8 cellular contexts compared by ENCODE assay signal in genomic region chr1:20440785-20441200, GRCh38. TPM values are rescaled to one million over a fixed set of nuclear protein-coding genes. Genes with fewer than 3 reads are reported as not detected.
A peak's percentile ranks its signal among the peaks of the same experiment; 100 is the strongest.
DNase-seq lines count a peak whose midpoint lies in the region; ATAC-seq, FAIRE-seq and TF ChIP-seq lines count a peak whose summit lies in the region.

No MANE protein-coding gene starts in this region.

- H3K4me1 Mint-ChIP-seq in activated CD4-positive, alpha-beta memory T cell treated with anti-CD3 and anti-CD28 coated beads for 36 hours (ENCODE audit: low read depth): no peaks in the 10 kb centered on the region
- H3K4me1 Mint-ChIP-seq in naive B cell: peaks cover 0 to 6% (median 0%) of the 10 kb centered on the region in 3 donors

- H3F3A ChIP-seq in smooth muscle cell (ENCODE audit: low read depth): no peaks in the 10 kb centered on the region

- H3K79me2 ChIP-seq in endothelial cell of umbilical vein (ENCODE audit: control insufficient read depth, insufficient read depth, low read length): no peaks in the 10 kb centered on the region
- no peaks in the 10 kb centered on the region for H3K79me2 ChIP-seq in smooth muscle cell (ENCODE audit: low read depth)

- 20% methylated on average over 6 of the region's 6 CpGs for WGBS in smooth muscle cell (ENCODE audit: low lambda C conversion rate)

- H2AFZ ChIP-seq in endothelial cell of umbilical vein (ENCODE audit: low read depth, low read length) (no peak overlapping the region), smooth muscle cell (ENCODE audit: low read depth) (no peak overlapping the region)

- H3K4me2 ChIP-seq in endothelial cell of umbilical vein (ENCODE audit: insufficient read depth, low read length): no peak overlapping the region
- H3K4me2 ChIP-seq in smooth muscle cell: no peak overlapping the region

- H3K9me3 Mint-ChIP-seq in activated CD4-positive, alpha-beta memory T cell treated with anti-CD3 and anti-CD28 coated beads for 36 hours: no peaks in the 10 kb centered on the region
- H3K9me3 Mint-ChIP-seq in naive B cell: peaks cover 0 to 2% (median 0%) of the 10 kb centered on the region in 7 donors

- H3K4me3 ChIP-seq in endothelial cell of umbilical vein (replicated peaks in 1 of 3; ENCODE audit: insufficient read depth in 1 of 3, low read depth in 1 of 3, low read length in 3 of 3): no peak overlapping the region
- H3K4me3 ChIP-seq in smooth muscle cell: no peak overlapping the region

- FAIRE-seq in endothelial cell of umbilical vein (lab: Jason Lieb, UNC): peak; percentile 93

- BruUV-seq in endothelial cell of umbilical vein (replicated peaks; lab: Mats Ljungman, UMichigan): no TSS peak

- intact Hi-C loops in activated CD4-positive, alpha-beta memory T cell treated with anti-CD3 and anti-CD28 coated beads for 36 hours (cut with micrococcal nuclease): no loop called here
- intact Hi-C loops in endothelial cell of umbilical vein (cut with micrococcal nuclease): no loop called here

- no peak overlapping the region for H3K4me3 Mint-ChIP-seq in activated CD4-positive, alpha-beta memory T cell treated with anti-CD3 and anti-CD28 coated beads for 36 hours
- no peak overlapping the region for H3K4me3 Mint-ChIP-seq in naive B cell

- no peaks in the 10 kb centered on the region for H3K4me1 ChIP-seq in endothelial cell of umbilical vein (ENCODE audit: control insufficient read depth, extremely low read depth, insufficient read depth, low read length)
- no peaks in the 10 kb centered on the region for H3K4me1 ChIP-seq in smooth muscle cell (ENCODE audit: low read depth)

- DNase-seq in EL: peak; percentile 56
- peak; percentile 27 for DNase-seq in NCI-H1092 (lab: John Stamatoyannopoulos, UW)
- peak; percentile 68 for DNase-seq in activated CD4-positive, alpha-beta memory T cell treated with anti-CD3 and anti-CD28 coated beads for 36 hours
- peak; percentile 71 for DNase-seq in endothelial cell of umbilical vein (ENCODE audit: low read depth, low spot score)
- DNase-seq in naive B cell: peak; percentile 24
- DNase-seq in NOMO-1 treated with DMSO at 0.1 percent for 48 hours (lab: John Stamatoyannopoulos, UW; ENCODE audit: unreplicated experiment): no peak
- no peak for DNase-seq in smooth muscle cell (lab: John Stamatoyannopoulos, UW; ENCODE audit: unreplicated experiment)

- H3K36me3 ChIP-seq in endothelial cell of umbilical vein (ENCODE audit: control insufficient read depth in 2 of 2, extremely low read depth in 1 of 2, insufficient read depth in 2 of 2, low read length in 2 of 2) (no peaks in the 10 kb centered on the region), smooth muscle cell (ENCODE audit: low read depth) (no peaks in the 10 kb centered on the region)

- H4K20me1 ChIP-seq in endothelial cell of umbilical vein (replicated peaks; ENCODE audit: control insufficient read depth, extremely low read depth, insufficient read depth, low read length): no peaks in the 10 kb centered on the region
- no peaks in the 10 kb centered on the region for H4K20me1 ChIP-seq in smooth muscle cell (ENCODE audit: low read depth)

- CTCF ChIA-PET in activated CD4-positive, alpha-beta memory T cell treated with anti-CD3 and anti-CD28 coated beads for 36 hours (lab: Charles Lee): interaction anchor here (1.2 to 1.9 kb wide), 3 partner anchors 10 to 79 kb away, joined by 4 to 7 read pairs (median 4); no protein-coding TSS in a partner anchor
- CTCF ChIA-PET in endothelial cell of umbilical vein (lab: Charles Lee): interaction anchor here (1.0 to 1.5 kb wide), 4 partner anchors 10 to 63 kb away, joined by 3 to 6 read pairs (median 4); no protein-coding TSS in a partner anchor

- no peaks in the 10 kb centered on the region for H3K9me3 ChIP-seq in endothelial cell of umbilical vein (replicated peaks; ENCODE audit: control insufficient read depth, insufficient read depth, low read length)
- no peaks in the 10 kb centered on the region for H3K9me3 ChIP-seq in smooth muscle cell (replicated peaks; ENCODE audit: low read depth)

- H3K9ac ChIP-seq in endothelial cell of umbilical vein (replicated peaks; ENCODE audit: extremely low read depth, insufficient read depth, low read length): no peak overlapping the region
- H3K9ac ChIP-seq in smooth muscle cell (ENCODE audit: low read depth): no peak overlapping the region

- TF ChIP-seq CTCF in endothelial cell of umbilical vein (IDR thresholded peaks at IDR 0.05; ENCODE audit: extremely low read depth in 1 of 2, insufficient read depth in 1 of 2, low read depth in 1 of 2, low read length in 2 of 2) (no peak), smooth muscle cell (IDR thresholded peaks at IDR 0.05; ENCODE audit: borderline replicate concordance, insufficient read depth, poor library complexity, severe bottlenecking) (no peak)

- H3K27me3 ChIP-seq in endothelial cell of umbilical vein (ENCODE audit: control insufficient read depth in 2 of 2, insufficient read depth in 2 of 2, low read length in 2 of 2): no peaks in the 10 kb centered on the region
- H3K27me3 ChIP-seq in smooth muscle cell (ENCODE audit: low read depth): peaks cover 6% of the 10 kb centered on the region

- ATAC-seq in naive B cell (ENCODE audit: low read depth in 2 of 2): peak; percentile 35 to 43
- no peak for ATAC-seq in GM21786 (IDR thresholded peaks at IDR 0.05; ENCODE audit: unreplicated experiment)

- H3K27ac Mint-ChIP-seq in activated CD4-positive, alpha-beta memory T cell treated with anti-CD3 and anti-CD28 coated beads for 36 hours: no peak overlapping the region
- peak overlapping the region in 2 of 6 donors; percentile 16 to 61 for H3K27ac Mint-ChIP-seq in naive B cell

- POLR2A ChIA-PET in activated CD4-positive, alpha-beta memory T cell treated with anti-CD3 and anti-CD28 coated beads for 36 hours (lab: Charles Lee): no interaction called here
- POLR2A ChIA-PET in endothelial cell of umbilical vein (lab: Charles Lee): no interaction called here

- dilution Hi-C loops in endothelial cell of umbilical vein (cut with MboI; ENCODE audit: extremely low pct_ligation_motif_present, low sequenced_read_pairs): no loop called here

- H3K36me3 Mint-ChIP-seq in activated CD4-positive, alpha-beta memory T cell treated with anti-CD3 and anti-CD28 coated beads for 36 hours: no peaks in the 10 kb centered on the region
- no peaks in the 10 kb centered on the region for H3K36me3 Mint-ChIP-seq in naive B cell

- H3K27me3 Mint-ChIP-seq in activated CD4-positive, alpha-beta memory T cell treated with anti-CD3 and anti-CD28 coated beads for 36 hours: peaks cover 12% of the 10 kb centered on the region
- peaks cover 18 to 32% (median 24%) of the 10 kb centered on the region in 3 donors for H3K27me3 Mint-ChIP-seq in naive B cell

- H3K9me1 ChIP-seq in endothelial cell of umbilical vein (replicated peaks; ENCODE audit: control insufficient read depth, extremely low read depth, insufficient read depth, low read length): no peaks in the 10 kb centered on the region

- H3K27ac ChIP-seq in endothelial cell of umbilical vein (ENCODE audit: insufficient read depth, low read depth, low read length) (no peak overlapping the region), smooth muscle cell (ENCODE audit: low read depth) (no peak overlapping the region)

- TF ChIP-seq POLR2A in endothelial cell of umbilical vein (IDR thresholded peaks at IDR 0.05; ENCODE audit: low read depth, low read length): no peak

TF ChIP-seq in endothelial cell of umbilical vein, 7 proteins besides CTCF, POLR2A, EP300 and RAD21:
- TF ChIP-seq JUN (IDR thresholded peaks at IDR 0.05; ENCODE audit: borderline replicate concordance, insufficient read depth, insufficient read length, low read depth): no peak
- peak; percentile 82 for TF ChIP-seq MAX (IDR thresholded peaks at IDR 0.05; ENCODE audit: insufficient read depth, insufficient read length)
- no peak for TF ChIP-seq FOS (IDR thresholded peaks at IDR 0.05; ENCODE audit: borderline replicate concordance, insufficient read depth, low read length)

RNA-seq across cellular contexts. Expression of gene CAMK2N1, which starts 45.2 kb away (rescaled TPM):
- under 1 TPM; 0.81 to 0.87 TPM for total RNA-seq in activated CD4-positive, alpha-beta memory T cell treated with anti-CD3 and anti-CD28 coated beads for 36 hours
- total RNA-seq in endothelial cell of umbilical vein (11.9 and 18.3 TPM in 2 replicates), smooth muscle cell (13.2 and 15.9 TPM in 2 replicates)
- polyA plus RNA-seq in endothelial cell of umbilical vein (3.1 and 3.3 TPM in 2 replicates), naive B cell (ENCODE audit: low read depth in 6 of 6) (not detected), smooth muscle cell (11.0 TPM in 2 replicates)
- polyA plus RNA-seq in endothelial cell of umbilical vein (2011; cell fraction: cytosol; rRNA removed): 5.3 and 6.6 TPM in 2 replicates
- polyA plus RNA-seq in endothelial cell of umbilical vein (2011; cell fraction: nucleus; rRNA removed): 2.0 and 2.1 TPM in 2 replicates
- 5.9 and 7.7 TPM in 2 replicates for polyA plus RNA-seq in endothelial cell of umbilical vein (2012)
- polyA minus RNA-seq in endothelial cell of umbilical vein: 2.4 and 4.4 TPM in 2 replicates
- not detected for polyA minus RNA-seq in endothelial cell of umbilical vein (2011; cell fraction: cytosol; rRNA and poly(A)+ RNA removed)
- 1.8 and 2.1 TPM in 2 replicates for polyA minus RNA-seq in endothelial cell of umbilical vein (2011; cell fraction: nucleus; rRNA and poly(A)+ RNA removed)

Comparison
In these comparisons a context has a peak if more than half of its experiments do, and no peak if none do; other contexts are left out.
1. DNase-seq: peak in EL (single experiment), NCI-H1092 (single experiment), activated CD4-positive, alpha-beta memory T cell treated with anti-CD3 and anti-CD28 coated beads for 36 hours (single experiment), endothelial cell of umbilical vein (single experiment) and naive B cell (single experiment); none in NOMO-1 treated with DMSO at 0.1 percent for 48 hours (single experiment) and smooth muscle cell (single experiment).